8 cellular contexts compared by ENCODE assay signal in genomic region chr2:114118088-114118487, GRCh38.
"Had no signal": no experiment of that assay in that cellular context is flagged by ENCODE, and none has a peak within 500 bp of the region (broad histone marks: within the 10 kb centered on the region; RNA-seq: fewer than 3 reads in every experiment).

No MANE protein-coding gene starts in this region.

- H3K4me2 ChIP-seq: GM23338, KMS-11 had no signal

- H3K4me3 ChIP-seq: GM23338 had no signal

- H3K9ac ChIP-seq: KMS-11 had no signal

- DNase-seq: H9, HCEC 1CT, KBM-7 had no signal

- H3K27ac ChIP-seq: KMS-11 had no signal

- H3K9me3 Mint-ChIP-seq: H9 had no signal

- H2AFZ ChIP-seq: GM23338 had no signal

- FAIRE-seq: H1, H54, HTR-8/SVneo had no signal

- H3K27ac Mint-ChIP-seq: GM23338, H9 had no signal

- H3K4me3 Mint-ChIP-seq: GM23338, H9 had no signal

- ATAC-seq: GM23338 had no signal
